ENCODE assay signal across 8 cellular contexts in genomic region chr22:36873614-36874308, GRCh38.
DNase-seq lines count a peak whose midpoint lies in the region; ATAC-seq and FAIRE-seq lines count a peak whose summit lies in the region.

No MANE protein-coding gene starts in this region.

- peaks cover 6% of the 10 kb centered on the region for H3K9me3 Mint-ChIP-seq in stimulated activated memory B cell treated with anti-CD40 and anti-IgM and Interleukin-4, amounts not matched to agents 10 μg/mL and 1 μg/mL and 100 μg/mL, for 72 hours

- peak; percentile 81 for ATAC-seq in GM19023 (IDR thresholded peaks at IDR 0.05; ENCODE audit: unreplicated experiment)
- ATAC-seq in HG03139 (IDR thresholded peaks at IDR 0.05; ENCODE audit: unreplicated experiment) = peak; percentile 64
- peak; percentile 92 for ATAC-seq in stimulated activated memory B cell treated with anti-CD40 and anti-IgM and Interleukin-4, amounts not matched to agents 10 μg/mL and 1 μg/mL and 100 μg/mL, for 72 hours
- no peak for ATAC-seq in GM21367 (IDR thresholded peaks at IDR 0.05; ENCODE audit: unreplicated experiment)

- in situ Hi-C loops in T47D (cut with HindIII; ENCODE audit: low pct_unique_long_range_greater_than_20kb, low sequenced_read_pairs) = no loop called here

- FAIRE-seq in RCC 7860 (lab: Jason Lieb, UNC) = peak; percentile 24

- H3K4me3 Mint-ChIP-seq in stimulated activated memory B cell treated with anti-CD40 and anti-IgM and Interleukin-4, amounts not matched to agents 10 μg/mL and 1 μg/mL and 100 μg/mL, for 72 hours = no peak overlapping the region

- H3K27ac Mint-ChIP-seq in stimulated activated memory B cell treated with anti-CD40 and anti-IgM and Interleukin-4, amounts not matched to agents 10 μg/mL and 1 μg/mL and 100 μg/mL, for 72 hours = peak overlapping the region; percentile 90

- peak; percentile 37 for DNase-seq in COR-L47 (lab: John Stamatoyannopoulos, UW)
- DNase-seq in RCC 7860 (ENCODE audit: low spot score) = peak; percentile 69
- peak; percentile 80 to 88 for DNase-seq in T47D (ENCODE audit: low read depth in 1 of 2, low spot score in 1 of 2)
- peak; percentile 37 for DNase-seq in kidney glomerular epithelial cell (lab: John Stamatoyannopoulos, UW)

- H3K27me3 Mint-ChIP-seq in stimulated activated memory B cell treated with anti-CD40 and anti-IgM and Interleukin-4, amounts not matched to agents 10 μg/mL and 1 μg/mL and 100 μg/mL, for 72 hours = no peaks in the 10 kb centered on the region

- peaks cover 69% of the 10 kb centered on the region for H3K36me3 Mint-ChIP-seq in stimulated activated memory B cell treated with anti-CD40 and anti-IgM and Interleukin-4, amounts not matched to agents 10 μg/mL and 1 μg/mL and 100 μg/mL, for 72 hours

- H3K4me1 Mint-ChIP-seq in stimulated activated memory B cell treated with anti-CD40 and anti-IgM and Interleukin-4, amounts not matched to agents 10 μg/mL and 1 μg/mL and 100 μg/mL, for 72 hours = peaks cover 40% of the 10 kb centered on the region
